13 cellular contexts compared by ENCODE assay signal in genomic region chrX:40755291-40756249, GRCh38. TPM values are rescaled to one million over a fixed set of nuclear protein-coding genes. Genes with fewer than 3 reads are reported as not detected.
A peak's percentile ranks its signal among the peaks of the same experiment; 100 is the strongest.
DNase-seq lines count a peak whose midpoint lies in the region; ATAC-seq and TF ChIP-seq lines count a peak whose summit lies in the region.
"Had no signal": no experiment of that assay in that cellular context is flagged by ENCODE, and none has a peak within 500 bp of the region (broad histone marks: within the 10 kb centered on the region; RNA-seq: fewer than 3 reads in every experiment).

No MANE protein-coding gene starts in this region.

- H3K4me1 Mint-ChIP-seq in activated CD4-positive, alpha-beta T cell treated with anti-CD3 and anti-CD28 coated beads, Interleukin-2, amount 10 ng/mL, durations not matched to agents 7 days and 5 days = peaks cover 1% of the 10 kb centered on the region
- H3K4me1 Mint-ChIP-seq in activated CD4-positive, alpha-beta memory T cell treated with anti-CD3 and anti-CD28 coated beads for 36 hours (ENCODE audit: low read depth) = peaks cover 2% of the 10 kb centered on the region

- H3K27ac Mint-ChIP-seq in activated CD4-positive, alpha-beta T cell treated with anti-CD3 and anti-CD28 coated beads, Interleukin-2, amount 10 ng/mL, durations not matched to agents 7 days and 5 days = no peak overlapping the region
- H3K27ac Mint-ChIP-seq in activated CD4-positive, alpha-beta memory T cell treated with anti-CD3 and anti-CD28 coated beads for 36 hours = no peak overlapping the region

- POLR2A ChIA-PET in activated CD4-positive, alpha-beta T cell treated with anti-CD3 and anti-CD28 coated beads, Interleukin-2, amount 10 ng/mL, durations not matched to agents 7 days and 5 days (lab: Charles Lee) = no interaction called here
- POLR2A ChIA-PET in activated CD4-positive, alpha-beta memory T cell treated with anti-CD3 and anti-CD28 coated beads for 36 hours (lab: Charles Lee) = no interaction called here

- H3K4me3 Mint-ChIP-seq in activated CD4-positive, alpha-beta T cell treated with anti-CD3 and anti-CD28 coated beads, Interleukin-2, amount 10 ng/mL, durations not matched to agents 7 days and 5 days = no peak overlapping the region
- H3K4me3 Mint-ChIP-seq in activated CD4-positive, alpha-beta memory T cell treated with anti-CD3 and anti-CD28 coated beads for 36 hours = no peak overlapping the region
- H3K4me3 Mint-ChIP-seq: memory B cell had no signal

- peaks cover 2% of the 10 kb centered on the region for H3K9me3 Mint-ChIP-seq in activated CD4-positive, alpha-beta T cell treated with anti-CD3 and anti-CD28 coated beads, Interleukin-2, amount 10 ng/mL, durations not matched to agents 7 days and 5 days
- no peaks in the 10 kb centered on the region for H3K9me3 Mint-ChIP-seq in activated CD4-positive, alpha-beta memory T cell treated with anti-CD3 and anti-CD28 coated beads for 36 hours
- H3K9me3 Mint-ChIP-seq: memory B cell had no signal

- ATAC-seq in HG02885 (IDR thresholded peaks at IDR 0.05; ENCODE audit: poor library complexity, unreplicated experiment) = no peak
- ATAC-seq in GM18907 (IDR thresholded peaks at IDR 0.05; ENCODE audit: unreplicated experiment) = no peak
- ATAC-seq: K562, Panc1 had no signal

- no peaks in the 10 kb centered on the region for H3K27me3 Mint-ChIP-seq in activated CD4-positive, alpha-beta T cell treated with anti-CD3 and anti-CD28 coated beads, Interleukin-2, amount 10 ng/mL, durations not matched to agents 7 days and 5 days
- H3K27me3 Mint-ChIP-seq in activated CD4-positive, alpha-beta memory T cell treated with anti-CD3 and anti-CD28 coated beads for 36 hours = no peaks in the 10 kb centered on the region
- H3K27me3 Mint-ChIP-seq: memory B cell had no signal

- TF ChIP-seq CTCF in fibroblast of the aortic adventitia (IDR thresholded peaks at IDR 0.05; ENCODE audit: insufficient read depth, low read length) = peak; percentile 11

- DNase-seq in AG08395 (ENCODE audit: low spot score) = peak; percentile 53
- DNase-seq in amygdala (lab: John Stamatoyannopoulos, UW) = peak in 34 of 56 donors; percentile 0 to 51 (median 6)
- peak; percentile 37 for DNase-seq in fibroblast of the aortic adventitia (ENCODE audit: low read depth)
- peak; percentile 25 for DNase-seq in occipital lobe (lab: John Stamatoyannopoulos, UW)
- DNase-seq in activated CD4-positive, alpha-beta T cell treated with anti-CD3 and anti-CD28 coated beads, Interleukin-2, amount 10 ng/mL, durations not matched to agents 7 days and 5 days = no peak
- no peak for DNase-seq in activated CD4-positive, alpha-beta memory T cell treated with anti-CD3 and anti-CD28 coated beads for 36 hours
- DNase-seq: T-helper 9 cell had no signal

- intact Hi-C loops in activated CD4-positive, alpha-beta memory T cell treated with anti-CD3 and anti-CD28 coated beads for 36 hours (cut with micrococcal nuclease) = no loop called here

- CTCF ChIA-PET in activated CD4-positive, alpha-beta T cell treated with anti-CD3 and anti-CD28 coated beads, Interleukin-2, amount 10 ng/mL, durations not matched to agents 7 days and 5 days (lab: Charles Lee) = no interaction called here
- CTCF ChIA-PET in activated CD4-positive, alpha-beta memory T cell treated with anti-CD3 and anti-CD28 coated beads for 36 hours (lab: Charles Lee) = no interaction called here

- no peaks in the 10 kb centered on the region for H3K36me3 Mint-ChIP-seq in activated CD4-positive, alpha-beta T cell treated with anti-CD3 and anti-CD28 coated beads, Interleukin-2, amount 10 ng/mL, durations not matched to agents 7 days and 5 days (ENCODE audit: low read depth)
- H3K36me3 Mint-ChIP-seq in activated CD4-positive, alpha-beta memory T cell treated with anti-CD3 and anti-CD28 coated beads for 36 hours = no peaks in the 10 kb centered on the region
- H3K36me3 Mint-ChIP-seq: memory B cell had no signal

- no peak overlapping the region for H3K4me3 ChIP-seq in fibroblast of the aortic adventitia (ENCODE audit: low read depth, low read length)
- H3K4me3 ChIP-seq: K562, skin epidermis had no signal

RNA-seq across cellular contexts. Expression of gene MED14, which starts 20.2 kb away (rescaled TPM):
- total RNA-seq in fibroblast of the aortic adventitia (ENCODE audit: low replicate concordance) (24.8 and 28.3 TPM in 2 replicates), occipital lobe (27.5 TPM)
- total RNA-seq in activated CD4-positive, alpha-beta T cell treated with anti-CD3 and anti-CD28 coated beads, Interleukin-2, amount 10 ng/mL, durations not matched to agents 7 days and 5 days = 10 to 100 TPM; 41.7 to 55.8 TPM
- total RNA-seq in activated CD4-positive, alpha-beta memory T cell treated with anti-CD3 and anti-CD28 coated beads for 36 hours = 10 to 100 TPM; 46.4 to 49.4 TPM

Comparison
In these comparisons a context has a peak if more than half of its experiments do, and no peak if none do; other contexts are left out.
1. DNase-seq: peak in AG08395 (single experiment), amygdala (34 of 56), fibroblast of the aortic adventitia (single experiment) and occipital lobe (single experiment); none in activated CD4-positive, alpha-beta T cell treated with anti-CD3 and anti-CD28 coated beads, Interleukin-2, amount 10 ng/mL, durations not matched to agents 7 days and 5 days (single experiment) and activated CD4-positive, alpha-beta memory T cell treated with anti-CD3 and anti-CD28 coated beads for 36 hours (single experiment).